ENCODE assay signal across 30 cellular contexts in genomic region chr18:48530399-48531081, GRCh38. TPM values are rescaled to one million over a fixed set of nuclear protein-coding genes. Genes with fewer than 3 reads are reported as not detected.
DNase-seq lines count a peak whose midpoint lies in the region; ATAC-seq and TF ChIP-seq lines count a peak whose summit lies in the region.
"Had no signal": no experiment of that assay in that cellular context is flagged by ENCODE, and none has a peak within 500 bp of the region (broad histone marks: within the 10 kb centered on the region; RNA-seq: fewer than 3 reads in every experiment).

No MANE protein-coding gene starts in this region.

- H3K27ac ChIP-seq in KMS-11 (peak overlapping the region; percentile 17; the same call in 1 of the 2 replicates), osteoblast (ENCODE audit: low read depth, low read length) (no peak overlapping the region), uterus (no peak overlapping the region)
- H3K27ac ChIP-seq: BLaER1 treated with 17β-estradiol and CSF1 and Interleukin-3, amounts not matched to agents 10 nM and 100 nM; neutrophil; suprapubic skin; VCaP had no signal

- H3K4me3 ChIP-seq in AG10803 (ENCODE audit: low read length) = no peak overlapping the region
- H3K4me3 ChIP-seq in KMS-11 (IDR thresholded peaks at IDR 0.05; ENCODE audit: insufficient read depth, low read depth, low read length) = no peak overlapping the region
- H3K4me3 ChIP-seq in epithelial cell of esophagus (ENCODE audit: low read length) = no peak overlapping the region
- no peak overlapping the region for H3K4me3 ChIP-seq in osteoblast (ENCODE audit: insufficient read depth, low read length)
- no peak overlapping the region for H3K4me3 ChIP-seq in uterus
- H3K4me3 ChIP-seq: BLaER1 treated with 17β-estradiol and CSF1 and Interleukin-3, amounts not matched to agents 10 nM and 100 nM; HAP-1; suprapubic skin had no signal

- H3K27me3 ChIP-seq in KMS-11 (ENCODE audit: insufficient read depth, low read depth) (no peaks in the 10 kb centered on the region), osteoblast (ENCODE audit: insufficient read depth, low read length) (no peaks in the 10 kb centered on the region), uterus (no peaks in the 10 kb centered on the region)
- H3K27me3 ChIP-seq: BLaER1 treated with 17β-estradiol and CSF1 and Interleukin-3, amounts not matched to agents 10 nM and 100 nM had no signal

- H4K20me1 ChIP-seq in KMS-11 (ENCODE audit: insufficient read depth) = no peaks in the 10 kb centered on the region
- H4K20me1 ChIP-seq in osteoblast (ENCODE audit: insufficient read depth, low read length) = no peaks in the 10 kb centered on the region
- H4K20me1 ChIP-seq: BLaER1 treated with 17β-estradiol and CSF1 and Interleukin-3, amounts not matched to agents 10 nM and 100 nM had no signal

- H3K9me3 ChIP-seq in osteoblast (ENCODE audit: low read depth, low read length) (no peaks in the 10 kb centered on the region), uterus (no peaks in the 10 kb centered on the region)
- H3K9me3 ChIP-seq: BLaER1 treated with 17β-estradiol and CSF1 and Interleukin-3, amounts not matched to agents 10 nM and 100 nM; HAP-1; neutrophil; suprapubic skin had no signal

- TF ChIP-seq CTCF in AG10803 (conservative IDR thresholded peaks at IDR 0.05; ENCODE audit: low read length) = no peak
- no peak for TF ChIP-seq CTCF in KMS-11 (conservative IDR thresholded peaks at IDR 0.05; ENCODE audit: low read depth, low read length)
- TF ChIP-seq CTCF in epithelial cell of esophagus (IDR thresholded peaks at IDR 0.05; ENCODE audit: insufficient read depth, low read depth, low read length, missing control alignments) = no peak
- TF ChIP-seq CTCF in osteoblast (IDR thresholded peaks at IDR 0.05; ENCODE audit: extremely low read depth, low read depth, low read length) = no peak
- TF ChIP-seq CTCF in uterus (IDR thresholded peaks at IDR 0.05) = no peak

- no peak overlapping the region for H2AFZ ChIP-seq in KMS-11 (ENCODE audit: low read depth)
- no peak overlapping the region for H2AFZ ChIP-seq in osteoblast (ENCODE audit: low read length)

- H3K9ac ChIP-seq in KMS-11 = no peak overlapping the region
- H3K9ac ChIP-seq: BLaER1 treated with 17β-estradiol and CSF1 and Interleukin-3, amounts not matched to agents 10 nM and 100 nM had no signal

- DNase-seq in AG10803 (ENCODE audit: low read depth) (peak; percentile 24), epithelial cell of esophagus (ENCODE audit: low read depth) (peak; percentile 45), osteoblast (ENCODE audit: insufficient read length, low spot score, missing footprints) (no peak), cortex of kidney (lab: John Stamatoyannopoulos, UW) (no peak), hypothalamus (lab: John Stamatoyannopoulos, UW) (no peak), uterus (no peak)
- DNase-seq: activated CD4-positive, alpha-beta T cell treated with anti-CD3 and anti-CD28 coated beads for 48 hours; activated gamma-delta T cell; activated naive CD8-positive, alpha-beta T cell treated with anti-CD3 and anti-CD28 coated beads, Interleukin-2, amount 10 ng/mL, durations not matched to agents 7 days and 5 days; activated T-cell treated with anti-CD3 and anti-CD28 coated beads, Interleukin-2, amount 50 U/mL, for 24 hours; aorta; effector CD8-positive, alpha-beta T cell; erythroblast; head of caudate nucleus; midbrain; naive thymus-derived CD4-positive, alpha-beta T cell; NCI-H1436; NCI-H2081 treated with DMSO at 0.1 percent for 48 hours; NCI-H526 treated with DMSO at 0.1 percent for 48 hours; SIG-M5; stimulated activated naive B cell treated with anti-CD40 and anti-IgM and Interleukin-4, amounts not matched to agents 10 μg/mL and 1 μg/mL and 100 μg/mL, for 72 hours had no signal

- no peak for TF ChIP-seq POLR2A in uterus (IDR thresholded peaks at IDR 0.05)

- no peak for ATAC-seq in HG02870 (IDR thresholded peaks at IDR 0.05; ENCODE audit: unreplicated experiment)
- ATAC-seq: HepG2; naive thymus-derived CD4-positive, alpha-beta T cell; Panc1; stimulated activated naive B cell treated with anti-CD40 and anti-IgM and Interleukin-4, amounts not matched to agents 10 μg/mL and 1 μg/mL and 100 μg/mL, for 72 hours had no signal

- intact Hi-C loops in uterus (cut with DNase I; ENCODE audit: low total_unique reads) = no loop called here

- no peaks in the 10 kb centered on the region for H3K79me2 ChIP-seq in KMS-11 (ENCODE audit: insufficient read depth, low read depth)
- H3K79me2 ChIP-seq in osteoblast (ENCODE audit: insufficient read depth, low read length) = no peaks in the 10 kb centered on the region

- H3K4me2 ChIP-seq in KMS-11 (peak overlapping the region; percentile 26; the same call in 1 of the 2 replicates), osteoblast (ENCODE audit: insufficient read depth, low read length) (peak overlapping the region; percentile 40)
- H3K4me2 ChIP-seq: BLaER1 treated with 17β-estradiol and CSF1 and Interleukin-3, amounts not matched to agents 10 nM and 100 nM had no signal

- H3K36me3 ChIP-seq in KMS-11 (ENCODE audit: insufficient read depth) (no peaks in the 10 kb centered on the region), osteoblast (ENCODE audit: insufficient read depth, low read length) (no peaks in the 10 kb centered on the region), uterus (no peaks in the 10 kb centered on the region)
- H3K36me3 ChIP-seq: BLaER1 treated with 17β-estradiol and CSF1 and Interleukin-3, amounts not matched to agents 10 nM and 100 nM; HAP-1; neutrophil; suprapubic skin had no signal

- peaks cover 27% of the 10 kb centered on the region for H3K4me1 ChIP-seq in KMS-11 (ENCODE audit: low read depth, poor library complexity, severe bottlenecking)
- peaks cover 28% of the 10 kb centered on the region for H3K4me1 ChIP-seq in osteoblast (ENCODE audit: insufficient read depth, low read length)
- no peaks in the 10 kb centered on the region for H3K4me1 ChIP-seq in uterus
- H3K4me1 ChIP-seq: HAP-1, suprapubic skin had no signal

RNA-seq across cellular contexts. Expression of gene CTIF, which starts 8.3 kb away (rescaled TPM):
- total RNA-seq in osteoblast (58.6 and 65.9 TPM in 2 replicates), uterus (10 to 100 TPM; 11.3 to 94.3 (median 48.0) TPM)

Comparison
In these comparisons a context has a peak if more than half of its experiments do, and no peak if none do; other contexts are left out.
1. DNase-seq: peak in AG10803 (single experiment) and epithelial cell of esophagus (single experiment); none in osteoblast (single experiment), cortex of kidney (single experiment), hypothalamus (0 of 51) and uterus (0 of 2).